Comparison of ENCODE assay signal across 8 cellular contexts in the genomic region with DNA sequence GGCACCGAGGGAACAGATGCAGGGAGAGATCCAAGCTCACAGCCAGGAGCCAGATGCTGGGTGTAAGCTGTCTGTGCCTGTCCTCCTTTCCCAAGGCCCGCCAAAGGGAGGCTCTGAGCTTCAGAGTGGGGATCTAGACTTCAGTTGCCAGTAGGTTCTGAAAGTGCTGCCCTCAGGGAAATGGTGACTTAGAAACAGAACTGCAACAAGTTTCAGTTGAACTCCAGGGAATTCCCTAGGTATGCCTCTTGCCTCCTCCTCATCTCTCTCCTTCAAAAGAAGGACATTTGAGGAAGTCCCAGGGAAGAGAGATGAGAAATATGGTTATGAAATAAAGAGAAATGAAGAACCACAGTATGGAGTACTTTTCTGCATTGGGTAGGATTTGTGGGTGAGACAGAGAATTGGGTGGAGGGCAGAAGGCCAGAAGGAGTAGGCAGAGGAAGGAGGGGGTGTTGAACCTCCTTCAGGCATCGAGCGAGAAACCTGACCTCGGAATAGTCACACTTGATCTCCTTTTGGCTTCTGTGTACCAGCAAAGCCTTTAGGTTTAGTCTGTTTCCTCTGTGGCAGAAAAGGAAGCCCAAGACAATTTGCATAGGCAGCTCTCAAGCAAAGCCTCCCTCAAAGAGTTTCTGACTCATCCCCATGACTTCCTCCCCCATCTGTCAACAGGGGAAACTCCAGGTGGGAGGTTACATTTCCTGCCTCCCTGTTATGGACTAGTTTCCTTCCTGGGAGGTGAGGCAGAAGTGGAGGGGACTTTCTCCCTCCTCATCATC. TPM values are rescaled to one million over a fixed set of nuclear protein-coding genes. Genes with fewer than 3 reads are reported as not detected.
DNase-seq lines count a peak whose midpoint lies in the region; ATAC-seq lines count a peak whose summit lies in the region.

No MANE protein-coding gene starts in this region.

- H3K9me3 ChIP-seq in CD4-positive, alpha-beta memory T cell (ENCODE audit: control insufficient read depth in 1 of 2, low read length in 2 of 2) = no peaks in the 10 kb centered on the region

- peak overlapping the region in 1 of 2 donors; percentile 4 for H3K4me3 ChIP-seq in CD4-positive, alpha-beta memory T cell (ENCODE audit: low read length in 2 of 2)

- peaks cover 2 to 7% (median 3%) of the 10 kb centered on the region in 4 donors for H3K4me1 Mint-ChIP-seq in CD4-positive, alpha-beta memory T cell
- peaks cover 13% of the 10 kb centered on the region for H3K4me1 Mint-ChIP-seq in activated naive CD4-positive, alpha-beta T cell treated with anti-CD3 and anti-CD28 coated beads for 36 hours (ENCODE audit: low read depth)

- H3K4me1 ChIP-seq in CD4-positive, alpha-beta memory T cell (ENCODE audit: insufficient read depth, low read length) = peaks cover 29% of the 10 kb centered on the region

- no peaks in the 10 kb centered on the region for H3K27me3 Mint-ChIP-seq in CD4-positive, alpha-beta memory T cell
- no peaks in the 10 kb centered on the region for H3K27me3 Mint-ChIP-seq in activated naive CD4-positive, alpha-beta T cell treated with anti-CD3 and anti-CD28 coated beads for 36 hours (ENCODE audit: low read depth)

- no peaks in the 10 kb centered on the region for H3K27me3 ChIP-seq in CD4-positive, alpha-beta memory T cell (ENCODE audit: insufficient read depth, low read length)

- H3K4me3 Mint-ChIP-seq in CD4-positive, alpha-beta memory T cell = peak overlapping the region; percentile 28 to 78 (median 57)
- H3K4me3 Mint-ChIP-seq in activated naive CD4-positive, alpha-beta T cell treated with anti-CD3 and anti-CD28 coated beads for 36 hours = no peak overlapping the region

- H3K36me3 Mint-ChIP-seq in CD4-positive, alpha-beta memory T cell = no peaks in the 10 kb centered on the region
- H3K36me3 Mint-ChIP-seq in activated naive CD4-positive, alpha-beta T cell treated with anti-CD3 and anti-CD28 coated beads for 36 hours (ENCODE audit: low read depth) = no peaks in the 10 kb centered on the region

- peak overlapping the region in 4 of 7 donors; percentile 62 to 94 (median 88) for H3K27ac Mint-ChIP-seq in CD4-positive, alpha-beta memory T cell
- peak overlapping the region; percentile 71 for H3K27ac Mint-ChIP-seq in activated naive CD4-positive, alpha-beta T cell treated with anti-CD3 and anti-CD28 coated beads for 36 hours

- no peaks in the 10 kb centered on the region for H3K9me3 Mint-ChIP-seq in CD4-positive, alpha-beta memory T cell
- no peaks in the 10 kb centered on the region for H3K9me3 Mint-ChIP-seq in activated naive CD4-positive, alpha-beta T cell treated with anti-CD3 and anti-CD28 coated beads for 36 hours

- POLR2A ChIA-PET in CD4-positive, alpha-beta memory T cell (lab: Charles Lee; ENCODE audit: partially characterized antibody) = interaction anchor here (0.6 to 2.6 kb wide), 15 partner anchors 10 to 446 kb away, joined by 3 to 12 read pairs (median 3); a partner anchor contains a TSS

- ATAC-seq in GM19324 (IDR thresholded peaks at IDR 0.05; ENCODE audit: low FRiP score, unreplicated experiment) (peak; percentile 91), HG03354 (IDR thresholded peaks at IDR 0.05; ENCODE audit: poor library complexity, severe bottlenecking, unreplicated experiment) (peak; percentile 97)

- H3K36me3 ChIP-seq in CD4-positive, alpha-beta memory T cell (ENCODE audit: insufficient read depth, low read length) = no peaks in the 10 kb centered on the region

- DNase-seq in CD4-positive, alpha-beta memory T cell = peak; percentile 61 to 90 (median 66)
- DNase-seq in RPMI8226 (peak; percentile 71), iPS-NIHi7 (ENCODE audit: extremely low spot score) (peak; percentile 88), NCI-H774 (lab: John Stamatoyannopoulos, UW) (no peak)
- peak; percentile 87 for DNase-seq in activated naive CD4-positive, alpha-beta T cell treated with anti-CD3 and anti-CD28 coated beads for 36 hours
- DNase-seq in stimulated activated CD4-positive, alpha-beta T cell treated with anti-CD3 and anti-CD28 coated beads, TNF-alpha, amount 100 ng/mL, for 4 hours (ENCODE audit: low read depth in 3 of 3) = peak in 2 of 3 experiments; percentile 45 to 52

- intact Hi-C loops in CD4-positive, alpha-beta memory T cell (cut with micrococcal nuclease) = loop anchor here (1.0 to 10.0 kb wide), 4 partner anchors 48 to 605 kb away; a partner anchor contains a TSS
- intact Hi-C loops in activated naive CD4-positive, alpha-beta T cell treated with anti-CD3 and anti-CD28 coated beads for 36 hours (cut with micrococcal nuclease) = loop anchor here (1.0 to 10.0 kb wide), 15 partner anchors 14 to 685 kb away; a partner anchor contains a TSS

- H3K27ac ChIP-seq in CD4-positive, alpha-beta memory T cell (ENCODE audit: low read depth, low read length) = peak overlapping the region; percentile 38

- CTCF ChIA-PET in CD4-positive, alpha-beta memory T cell (lab: Charles Lee; ENCODE audit: partially characterized antibody) = interaction anchor here (0.6 to 3.5 kb wide), 15 partner anchors 9 to 501 kb away, joined by 3 to 35 read pairs (median 5); no protein-coding TSS in a partner anchor
- CTCF ChIA-PET in activated naive CD4-positive, alpha-beta T cell treated with anti-CD3 and anti-CD28 coated beads for 36 hours (lab: Charles Lee) = interaction anchor here (0.6 to 3.0 kb wide), 10 partner anchors 14 to 443 kb away, joined by 3 to 25 read pairs (median 4); no protein-coding TSS in a partner anchor

RNA-seq across cellular contexts. Expression of a gene that starts 45.7 kb away (rescaled TPM):
- total RNA-seq in CD4-positive, alpha-beta memory T cell = 1 to 10 TPM; 1.2 to 1.4 TPM
- polyA plus RNA-seq in CD4-positive, alpha-beta memory T cell = 1 to 10 TPM in 1 of 2 donors, under 1 TPM in 1; 0.23 to 1.3 TPM
- total RNA-seq in activated naive CD4-positive, alpha-beta T cell treated with anti-CD3 and anti-CD28 coated beads for 36 hours = under 1 TPM in 1 of 2 experiments, not detected in 1; 0.42 TPM
